ENCODE assay signal across 8 cellular contexts in the genomic region with DNA sequence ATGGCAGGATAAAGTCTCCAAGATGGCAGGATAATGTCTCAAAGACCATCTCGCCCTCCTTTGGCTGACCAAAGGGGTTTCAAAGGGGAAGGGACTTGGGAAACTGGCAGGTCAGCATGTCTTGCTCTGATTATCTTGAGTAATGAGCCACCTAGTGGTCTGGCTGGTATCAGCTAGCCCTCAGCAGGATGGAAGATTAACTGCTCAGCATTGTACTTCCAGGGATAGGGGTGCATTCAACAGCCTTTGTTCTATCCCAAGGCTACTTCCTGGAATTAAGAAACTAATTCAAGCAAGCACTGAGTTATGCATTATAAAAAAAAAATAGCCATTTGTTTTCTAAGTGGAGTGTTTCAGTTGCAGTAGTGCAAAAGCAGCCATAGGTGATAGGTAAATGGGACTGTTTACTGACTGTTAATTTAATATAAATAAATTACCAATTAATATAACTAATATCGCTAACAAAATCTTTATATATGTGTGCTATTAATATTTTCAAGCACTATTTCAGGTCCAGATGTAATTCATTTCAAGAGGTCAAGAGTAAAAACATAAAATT.
DNase-seq lines count a peak whose midpoint lies in the region; ATAC-seq and TF ChIP-seq lines count a peak whose summit lies in the region.

No MANE protein-coding gene starts in this region.

- DNase-seq in DMS53 treated with DMSO at 0.1 percent for 48 hours (lab: John Stamatoyannopoulos, UW; ENCODE audit: unreplicated experiment) (peak; percentile 64), NCI-H748 (lab: John Stamatoyannopoulos, UW; ENCODE audit: unreplicated experiment) (peak; percentile 96), cerebellar cortex (ENCODE audit: low spot score) (peak; percentile 36), CD14-positive monocyte (ENCODE audit: low spot score) (no peak)
- no peak for DNase-seq in stimulated activated effector memory CD8-positive, alpha-beta T cell treated with anti-CD3 and anti-CD28 coated beads, Interleukin-12 subunit alpha, Interleukin-12 subunit beta, amount 100 ng/mL, for 72 hours (ENCODE audit: low spot score in 2 of 2)

- no peak overlapping the region for H3K27ac ChIP-seq in muscle layer of duodenum (ENCODE audit: low read length)

- no peaks in the 10 kb centered on the region for H3K36me3 Mint-ChIP-seq in stimulated activated effector memory CD8-positive, alpha-beta T cell treated with anti-CD3 and anti-CD28 coated beads, Interleukin-12 subunit alpha, Interleukin-12 subunit beta, amount 100 ng/mL, for 72 hours
- H3K36me3 Mint-ChIP-seq in CD14-positive monocyte, result no peaks in the 10 kb centered on the region

- intact Hi-C loops in CD14-positive monocyte (cut with micrococcal nuclease), result no loop called here

- H3K4me1 Mint-ChIP-seq in stimulated activated effector memory CD8-positive, alpha-beta T cell treated with anti-CD3 and anti-CD28 coated beads, Interleukin-12 subunit alpha, Interleukin-12 subunit beta, amount 100 ng/mL, for 72 hours, result no peaks in the 10 kb centered on the region
- no peaks in the 10 kb centered on the region for H3K4me1 Mint-ChIP-seq in CD14-positive monocyte

- no peaks in the 10 kb centered on the region for H3K36me3 ChIP-seq in muscle layer of duodenum (ENCODE audit: control insufficient read depth in 1 of 2, insufficient read depth in 2 of 2, low read length in 2 of 2)

- H3K4me3 Mint-ChIP-seq in stimulated activated effector memory CD8-positive, alpha-beta T cell treated with anti-CD3 and anti-CD28 coated beads, Interleukin-12 subunit alpha, Interleukin-12 subunit beta, amount 100 ng/mL, for 72 hours, result no peak overlapping the region
- no peak overlapping the region for H3K4me3 Mint-ChIP-seq in CD14-positive monocyte

- peaks cover 0 to 2% (median 1%) of the 10 kb centered on the region in 3 donors for H3K27me3 Mint-ChIP-seq in CD14-positive monocyte (ENCODE audit: low read depth in 3 of 3)

- no peaks in the 10 kb centered on the region for H3K4me1 ChIP-seq in muscle layer of duodenum (ENCODE audit: control insufficient read depth in 1 of 2, insufficient read depth in 2 of 2, low read length in 2 of 2)

- peak overlapping the region; percentile 44 to 51 for H3K4me3 ChIP-seq in muscle layer of duodenum (ENCODE audit: low read depth in 1 of 2, low read length in 2 of 2)

- ATAC-seq in HG02885 (IDR thresholded peaks at IDR 0.05; ENCODE audit: poor library complexity, unreplicated experiment) (peak; percentile 84), HG02970 (IDR thresholded peaks at IDR 0.05; ENCODE audit: low FRiP score, unreplicated experiment) (no peak)
- no peak for ATAC-seq in stimulated activated effector memory CD8-positive, alpha-beta T cell treated with anti-CD3 and anti-CD28 coated beads, Interleukin-12 subunit alpha, Interleukin-12 subunit beta, amount 100 ng/mL, for 72 hours

- H3K9me3 Mint-ChIP-seq in stimulated activated effector memory CD8-positive, alpha-beta T cell treated with anti-CD3 and anti-CD28 coated beads, Interleukin-12 subunit alpha, Interleukin-12 subunit beta, amount 100 ng/mL, for 72 hours, result peaks cover 7% of the 10 kb centered on the region
- H3K9me3 Mint-ChIP-seq in CD14-positive monocyte, result peaks cover 0 to 9% (median 3%) of the 10 kb centered on the region in 7 donors

- no peak overlapping the region for H3K27ac Mint-ChIP-seq in stimulated activated effector memory CD8-positive, alpha-beta T cell treated with anti-CD3 and anti-CD28 coated beads, Interleukin-12 subunit alpha, Interleukin-12 subunit beta, amount 100 ng/mL, for 72 hours
- H3K27ac Mint-ChIP-seq in CD14-positive monocyte, result no peak overlapping the region

- no peaks in the 10 kb centered on the region for H3K9me3 ChIP-seq in muscle layer of duodenum (ENCODE audit: control insufficient read depth in 1 of 2, low read length in 2 of 2)

- no peaks in the 10 kb centered on the region for H3K27me3 ChIP-seq in muscle layer of duodenum (ENCODE audit: low read depth, low read length)

- TF ChIP-seq CTCF in CD14-positive monocyte (IDR thresholded peaks at IDR 0.05), result no peak

Comparison
In these comparisons a context has a peak if more than half of its experiments do, and no peak if none do; other contexts are left out.
1. DNase-seq: peak in DMS53 treated with DMSO at 0.1 percent for 48 hours (single experiment), NCI-H748 (single experiment) and cerebellar cortex (single experiment); none in stimulated activated effector memory CD8-positive, alpha-beta T cell treated with anti-CD3 and anti-CD28 coated beads, Interleukin-12 subunit alpha, Interleukin-12 subunit beta, amount 100 ng/mL, for 72 hours (0 of 2) and CD14-positive monocyte (single experiment).